Comparison of ENCODE assay signal across 1 cellular context in genomic region chr19:37594064-37594981, GRCh38.
TF ChIP-seq lines count a peak whose summit lies in the region.

TSS of gene ZNF540 (plus strand) at chr19:37594876. CDS start at chr19:37598448, 3,572 bp downstream.
TSS of gene ZNF571 (minus strand) at chr19:37594792. CDS start at chr19:37586676, 8,116 bp downstream.

TF ChIP-seq in K562, 482 proteins besides CTCF, POLR2A, EP300 and RAD21 (continued from another document and continues in another):
- TF ChIP-seq ATF2 (CRISPR knock-in tag; IDR thresholded peaks at IDR 0.05) (no peak), MCM7 (IDR thresholded peaks at IDR 0.05) (no peak), PBX2 (CRISPR knock-in tag; IDR thresholded peaks at IDR 0.05; ENCODE audit: low read depth) (no peak), PBX2 (tag; conservative IDR thresholded peaks at IDR 0.05; ENCODE audit: low read depth) (no peak), TCFL5 (CRISPR knock-in tag; conservative IDR thresholded peaks at IDR 0.05) (no peak), MXD1 (CRISPR knock-in tag; IDR thresholded peaks at IDR 0.05; ENCODE audit: borderline replicate concordance, poor library complexity, severe bottlenecking) (no peak), ZNF518B (CRISPR knock-in tag; IDR thresholded peaks at IDR 0.05) (no peak), NR3C1 (CRISPR knock-in tag; IDR thresholded peaks at IDR 0.05) (no peak), L3MBTL2 (IDR thresholded peaks at IDR 0.05) (peak; percentile 71; the same call in 1 of the 2 replicates), ZBTB11 (CRISPR knock-in tag; IDR thresholded peaks at IDR 0.05) (peak in 1 of 3 experiments; percentile 40; a peak in 1 of 6 replicates), POLR2G (IDR thresholded peaks at IDR 0.05; ENCODE audit: low read depth, low read length) (peak; percentile 79), YBX1 (IDR thresholded peaks at IDR 0.05) (no peak), MAZ (CRISPR knock-in tag; conservative IDR thresholded peaks at IDR 0.05 in 1 of 2, IDR thresholded peaks at IDR 0.05 in 1 of 2) (peak in 1 of 2 experiments; percentile 53; a peak in 1 of 4 replicates), ZNF707 (CRISPR knock-in tag; conservative IDR thresholded peaks at IDR 0.05) (no peak), PRMT5 (CRISPR knock-in tag; IDR thresholded peaks at IDR 0.05) (no peak), ZNF23 (CRISPR knock-in tag; IDR thresholded peaks at IDR 0.05) (no peak), CREB5 (CRISPR knock-in tag; IDR thresholded peaks at IDR 0.05) (no peak), HMGN3 (IDR thresholded peaks at IDR 0.05; ENCODE audit: borderline replicate concordance, extremely low read depth, insufficient read length, low read depth, low read length) (no peak), MED1 (CRISPR knock-in tag; IDR thresholded peaks at IDR 0.05; ENCODE audit: borderline replicate concordance) (no peak), ZHX1 (conservative IDR thresholded peaks at IDR 0.05; ENCODE audit: low read length) (no peak), CBX8 (IDR thresholded peaks at IDR 0.05; ENCODE audit: borderline replicate concordance, extremely low read depth, low read depth, low read length, poor library complexity, severe bottlenecking) (no peak), ZNF830 (CRISPR knock-in tag; IDR thresholded peaks at IDR 0.05) (no peak), SUPT5H (IDR thresholded peaks at IDR 0.05) (no peak), ATF1 (CRISPR knock-in tag; IDR thresholded peaks at IDR 0.05) (peak; percentile 51; the same call in 1 of the 2 replicates), ATF1 (tag; IDR thresholded peaks at IDR 0.05) (peak; percentile 96), KLF1 (tag; IDR thresholded peaks at IDR 0.05) (peak; percentile 57; the same call in 1 of the 2 replicates), ZBTB1 (CRISPR knock-in tag; IDR thresholded peaks at IDR 0.05; ENCODE audit: borderline replicate concordance, low read depth) (no peak), TCF15 (CRISPR knock-in tag; IDR thresholded peaks at IDR 0.05) (no peak), ZNF311 (CRISPR knock-in tag; IDR thresholded peaks at IDR 0.05) (no peak), KLF13 (tag; IDR thresholded peaks at IDR 0.05; ENCODE audit: borderline replicate concordance, low read depth) (peak; percentile 56; the same call in 1 of the 2 replicates), NR1H2 (CRISPR knock-in tag; IDR thresholded peaks at IDR 0.05) (no peak), CHCHD3 (CRISPR knock-in tag; IDR thresholded peaks at IDR 0.05) (no peak), MTA3 (IDR thresholded peaks at IDR 0.05; ENCODE audit: borderline replicate concordance) (peak; percentile 48; the same call in 1 of the 2 replicates), GATA2 (CRISPR knock-in tag; IDR thresholded peaks at IDR 0.05) (no peak), BMI1 (IDR thresholded peaks at IDR 0.05; ENCODE audit: low read length) (no peak), FOXK2 (conservative IDR thresholded peaks at IDR 0.05 in 1 of 2, IDR thresholded peaks at IDR 0.05 in 1 of 2; ENCODE audit: low read depth in 2 of 2) (no peak), ELF1 (tag; IDR thresholded peaks at IDR 0.05) (no peak), EP400 (IDR thresholded peaks at IDR 0.05) (peak; percentile 59), FOSL1 (tag; conservative IDR thresholded peaks at IDR 0.05) (peak; percentile 55), ZEB2 (IDR thresholded peaks at IDR 0.05) (peak; percentile 74), JUN (IDR thresholded peaks at IDR 0.05; ENCODE audit: borderline replicate concordance, low read depth, low read length) (no peak), JUN (CRISPR knock-in tag; IDR thresholded peaks at IDR 0.05; ENCODE audit: borderline replicate concordance) (no peak), OTX1 (CRISPR knock-in tag; IDR thresholded peaks at IDR 0.05) (no peak), RBM14 (IDR thresholded peaks at IDR 0.05; ENCODE audit: borderline replicate concordance, insufficient read depth, low read depth, low read length) (no peak), SP2 (IDR thresholded peaks at IDR 0.05; ENCODE audit: extremely low read depth, low read depth, low read length, poor library complexity, severe bottlenecking) (no peak), KAT7 (CRISPR knock-in tag; IDR thresholded peaks at IDR 0.05; ENCODE audit: borderline replicate concordance) (no peak), FOXA1 (IDR thresholded peaks at IDR 0.05; ENCODE audit: borderline replicate concordance) (no peak), FOXP4 (CRISPR knock-in tag; IDR thresholded peaks at IDR 0.05; ENCODE audit: borderline replicate concordance) (no peak)
